Comparison of ENCODE assay signal across 24 cellular contexts in genomic region chr1:216054593-216054992, GRCh38.
A peak's percentile ranks its signal among the peaks of the same experiment; 100 is the strongest.
DNase-seq lines count a peak whose midpoint lies in the region; ATAC-seq and TF ChIP-seq lines count a peak whose summit lies in the region.
"Had no signal": no experiment of that assay in that cellular context is flagged by ENCODE, and none has a peak within 500 bp of the region (broad histone marks: within the 10 kb centered on the region; RNA-seq: fewer than 3 reads in every experiment).

No MANE protein-coding gene starts in this region.

- intact Hi-C loops in right cardiac atrium (cut with DNase I), result no loop called here
- intact Hi-C loops in heart right ventricle (cut with DNase I), result no loop called here
- intact Hi-C loops in PC-9 (cut with micrococcal nuclease; ENCODE audit: unreplicated experiment), result no loop called here

- DNase-seq in right cardiac atrium (no peak), heart right ventricle (no peak), NCI-H524 (lab: John Stamatoyannopoulos, UW) (peak; percentile 78 to 90), astrocyte of the hippocampus (ENCODE audit: low read depth, low spot score) (peak; percentile 50), PC-9 (no peak), activated gamma-delta T cell treated with Interleukin-2 at 50 U/mL for 16 hours (no peak)
- DNase-seq in stimulated activated CD4-positive, alpha-beta T cell treated with anti-CD3 and anti-CD28 coated beads, Interleukin-2, amount 100 ng/mL, for 48 hours, result no peak
- DNase-seq in activated naive CD4-positive, alpha-beta T cell treated with anti-CD3 and anti-CD28 coated beads, Interleukin-2, amount 50 U/mL, for 72 hours (ENCODE audit: low spot score in 2 of 2), result no peak
- DNase-seq: ACHN; activated CD4-positive, alpha-beta T cell treated with anti-CD3 and anti-CD28 coated beads, Interleukin-2, amount 10 ng/mL, durations not matched to agents 24 days and 14 days; DMS79 treated with DMSO at 0.1 percent for 48 hours; Karpas-422; NCI-H526; SJCRH30; stimulated activated CD4-positive, alpha-beta T cell treated with anti-CD3 and anti-CD28 coated beads, Interleukin-2, amount 100 ng/mL, for 24 hours; stimulated activated naive CD4-positive, alpha-beta T cell; T-helper 17 cell had no signal

- H3K4me1 ChIP-seq in right cardiac atrium (ENCODE audit: control insufficient read depth, insufficient read depth, low read length) (no peaks in the 10 kb centered on the region), heart right ventricle (no peaks in the 10 kb centered on the region), PC-9 (replicated peaks; ENCODE audit: insufficient read depth) (no peaks in the 10 kb centered on the region)
- H3K4me1 ChIP-seq: SJCRH30 had no signal

- H3K36me3 ChIP-seq in heart right ventricle (no peaks in the 10 kb centered on the region), PC-9 (ENCODE audit: low read depth) (no peaks in the 10 kb centered on the region)
- H3K36me3 ChIP-seq: SJCRH30, thoracic aorta had no signal

- ATAC-seq in right cardiac atrium (no peak), heart right ventricle (no peak)
- no peak for ATAC-seq in activated naive CD4-positive, alpha-beta T cell treated with anti-CD3 and anti-CD28 coated beads, Interleukin-2, amount 50 U/mL, for 72 hours
- ATAC-seq: natural killer cell treated with Interleukin-12 subunit alpha and Interleukin-12 subunit beta and Interleukin-15 and Interleukin-18, amount 100 ng/mL, for 72 hours; Panc1; T-helper 17 cell had no signal

- 38% methylated on average over 8 of the region's 8 CpGs for WGBS in right cardiac atrium
- 46 to 50% methylated on average over 8 of the region's 8 CpGs for WGBS in heart right ventricle, 2 donors

- H4K20me1 ChIP-seq in PC-9 (ENCODE audit: insufficient read depth), result no peaks in the 10 kb centered on the region

- H3K36me3 Mint-ChIP-seq in activated naive CD4-positive, alpha-beta T cell treated with anti-CD3 and anti-CD28 coated beads, Interleukin-2, amount 50 U/mL, for 72 hours, result peaks cover 0 to 4% of the 10 kb centered on the region in 2 donors
- H3K36me3 Mint-ChIP-seq: mesothelial cell of epicardium had no signal

- H3K27ac ChIP-seq in right cardiac atrium (ENCODE audit: low read length), result no peak overlapping the region
- H3K27ac ChIP-seq in heart right ventricle, result no peak overlapping the region
- no peak overlapping the region for H3K27ac ChIP-seq in PC-9
- H3K27ac ChIP-seq: C4-2B, SJCRH30, thoracic aorta had no signal

- H3K27ac Mint-ChIP-seq in activated naive CD4-positive, alpha-beta T cell treated with anti-CD3 and anti-CD28 coated beads, Interleukin-2, amount 50 U/mL, for 72 hours, result no peak overlapping the region
- H3K27ac Mint-ChIP-seq: activated CD4-positive, alpha-beta T cell treated with anti-CD3 and anti-CD28 coated beads, Interleukin-2, amount 10 ng/mL, durations not matched to agents 24 days and 14 days; activated T-helper 2 cell treated with anti-CD3 and anti-CD28 coated beads, Interferon-gamma antibody, Interleukin-2, Interleukin-4, amounts not matched to agents 10 μg/mL and 5 μg/mL and 100 μg/mL, durations not matched to agents 14 hours and 24 hours and 36 hours; dendritic cell treated with granulocyte-macrophage colony-stimulating factor and Interleukin-4, amounts not matched to agents 40 ng/mL and 50 ng/mL, for 4 days; mesothelial cell of epicardium; natural killer cell treated with Interleukin-12 subunit alpha and Interleukin-12 subunit beta and Interleukin-15 and Interleukin-18, amount 100 ng/mL, for 72 hours; T-helper 17 cell had no signal

- TF ChIP-seq CTCF in heart right ventricle (IDR thresholded peaks at IDR 0.05), result no peak
- no peak for TF ChIP-seq CTCF in PC-9 (conservative IDR thresholded peaks at IDR 0.05)

- no peaks in the 10 kb centered on the region for H3K79me2 ChIP-seq in PC-9 (ENCODE audit: low read depth)

- peaks cover 7 to 10% of the 10 kb centered on the region in 2 donors for H3K9me3 Mint-ChIP-seq in activated naive CD4-positive, alpha-beta T cell treated with anti-CD3 and anti-CD28 coated beads, Interleukin-2, amount 50 U/mL, for 72 hours
- H3K9me3 Mint-ChIP-seq: activated CD4-positive, alpha-beta T cell treated with anti-CD3 and anti-CD28 coated beads, Interleukin-2, amount 10 ng/mL, durations not matched to agents 24 days and 14 days had no signal

- CTCF ChIA-PET in PC-9 (lab: Charles Lee), result no interaction called here

- POLR2A ChIA-PET in PC-9 (lab: Charles Lee; ENCODE audit: unreplicated experiment), result no interaction called here

- H3K27me3 ChIP-seq in right cardiac atrium (ENCODE audit: control insufficient read depth, insufficient read depth) (no peaks in the 10 kb centered on the region), heart right ventricle (no peaks in the 10 kb centered on the region), PC-9 (ENCODE audit: insufficient read depth, low read depth) (no peaks in the 10 kb centered on the region)
- H3K27me3 ChIP-seq: SJCRH30 had no signal

- H3K4me3 ChIP-seq in right cardiac atrium (ENCODE audit: low read length) (peak overlapping the region; percentile 20), heart right ventricle (no peak overlapping the region), PC-9 (no peak overlapping the region)
- H3K4me3 ChIP-seq: SJCRH30, thoracic aorta had no signal

- H3K9me2 ChIP-seq in PC-9 (ENCODE audit: insufficient read depth), result no peaks in the 10 kb centered on the region

- no peaks in the 10 kb centered on the region for H3F3A ChIP-seq in PC-9 (ENCODE audit: insufficient read depth, low read depth)

- H2AFZ ChIP-seq in PC-9, result no peak overlapping the region

- BruUV-seq in PC-9 (replicated peaks; lab: Mats Ljungman, UMichigan), result no TSS peak

- H3K9me3 ChIP-seq in right cardiac atrium (ENCODE audit: control insufficient read depth, low read length) (no peaks in the 10 kb centered on the region), heart right ventricle (peaks cover 0 to 5% (median 0%) of the 10 kb centered on the region in 11 donors), PC-9 (ENCODE audit: insufficient read depth, low read depth) (no peaks in the 10 kb centered on the region)
- H3K9me3 ChIP-seq: SJCRH30, thoracic aorta had no signal

- H3K4me2 ChIP-seq in PC-9, result no peak overlapping the region

Comparison
In these comparisons a context has a peak if more than half of its experiments do, and no peak if none do; other contexts are left out.
1. DNase-seq: peak in NCI-H524 (2 of 2) and astrocyte of the hippocampus (single experiment); none in right cardiac atrium (0 of 3), heart right ventricle (0 of 2), PC-9 (0 of 2), activated gamma-delta T cell treated with Interleukin-2 at 50 U/mL for 16 hours (single experiment), stimulated activated CD4-positive, alpha-beta T cell treated with anti-CD3 and anti-CD28 coated beads, Interleukin-2, amount 100 ng/mL, for 48 hours (0 of 2) and activated naive CD4-positive, alpha-beta T cell treated with anti-CD3 and anti-CD28 coated beads, Interleukin-2, amount 50 U/mL, for 72 hours (0 of 2).